Comparison of ENCODE assay signal across 8 cellular contexts in genomic region chr16:528111-529011, GRCh38. TPM values are rescaled to one million over a fixed set of nuclear protein-coding genes. Genes with fewer than 3 reads are reported as not detected.
DNase-seq lines count a peak whose midpoint lies in the region; ATAC-seq and TF ChIP-seq lines count a peak whose summit lies in the region.

No MANE protein-coding gene starts in this region.

- H3K27me3 ChIP-seq in OCI-LY1 (ENCODE audit: insufficient read depth, low read length) (no peaks in the 10 kb centered on the region), iPS-15b (ENCODE audit: control insufficient read depth, insufficient read depth, low read length) (no peaks in the 10 kb centered on the region)

- ATAC-seq in activated naive CD4-positive, alpha-beta T cell treated with anti-CD3 and anti-CD28 coated beads, Interleukin-2, amount 50 U/mL, for 72 hours, result peak in 1 of 2 donors; percentile 21
- no peak for ATAC-seq in GM19463 (IDR thresholded peaks at IDR 0.05; ENCODE audit: unreplicated experiment)

- H3K27ac Mint-ChIP-seq in activated naive CD4-positive, alpha-beta T cell treated with anti-CD3 and anti-CD28 coated beads, Interleukin-2, amount 50 U/mL, for 72 hours, result peak overlapping the region; percentile 96 to 99

- H2AFZ ChIP-seq in OCI-LY1 (ENCODE audit: low read length), result no peak overlapping the region

- peak overlapping the region; percentile 0 for H3K27ac ChIP-seq in OCI-LY1 (ENCODE audit: low read depth, low read length, poor library complexity, severe bottlenecking)

- no peak for TF ChIP-seq CTCF in OCI-LY1 (IDR thresholded peaks at IDR 0.05; ENCODE audit: low read length)

- H3K36me3 ChIP-seq in OCI-LY1 (ENCODE audit: insufficient read depth, low read length) (no peaks in the 10 kb centered on the region; the same call in 1 of the 2 replicates), iPS-15b (ENCODE audit: control insufficient read depth, insufficient read depth, low read length) (no peaks in the 10 kb centered on the region)

- H3K4me3 ChIP-seq in OCI-LY1 (ENCODE audit: low read depth, low read length, poor library complexity, severe bottlenecking), result peak overlapping the region; percentile 92
- peak overlapping the region; percentile 76 for H3K4me3 ChIP-seq in iPS-15b (ENCODE audit: low read depth, low read length)

- H3K9me3 ChIP-seq in OCI-LY1 (ENCODE audit: low read length) (no peaks in the 10 kb centered on the region), iPS-15b (ENCODE audit: control insufficient read depth, insufficient read depth, low read length) (no peaks in the 10 kb centered on the region)

- H3K9me3 Mint-ChIP-seq in activated naive CD4-positive, alpha-beta T cell treated with anti-CD3 and anti-CD28 coated beads, Interleukin-2, amount 50 U/mL, for 72 hours, result no peaks in the 10 kb centered on the region

- POLR2A ChIA-PET in HEK293T (lab: Yijun Ruan, JAX), result interaction anchor here (0.7 to 1.2 kb wide), 2 partner anchors 41 to 108 kb away, joined by 3 read pairs; no protein-coding TSS in a partner anchor

- CTCF ChIA-PET in HEK293T (lab: Yijun Ruan, JAX), result no interaction called here

- no peaks in the 10 kb centered on the region for H3K9me2 ChIP-seq in OCI-LY1 (ENCODE audit: low read depth, low read length)

- peaks cover 30% of the 10 kb centered on the region for H3K4me1 ChIP-seq in OCI-LY1 (ENCODE audit: insufficient read depth, low read length, severe bottlenecking)
- H3K4me1 ChIP-seq in iPS-15b (ENCODE audit: control insufficient read depth, insufficient read depth, low read length), result peaks cover 12% of the 10 kb centered on the region

- H3K9ac ChIP-seq in OCI-LY1 (ENCODE audit: low read length), result peak overlapping the region; percentile 93
- H3K9ac ChIP-seq in iPS-15b (ENCODE audit: low read depth, low read length), result peak overlapping the region; percentile 70

- H3F3A ChIP-seq in OCI-LY1 (ENCODE audit: insufficient read depth, low read length), result no peaks in the 10 kb centered on the region

- no peaks in the 10 kb centered on the region for H4K20me1 ChIP-seq in OCI-LY1 (ENCODE audit: insufficient read depth, low read length)

- peaks cover 12% of the 10 kb centered on the region for H3K79me2 ChIP-seq in OCI-LY1 (ENCODE audit: insufficient read depth, low read length)

- H3K36me3 Mint-ChIP-seq in activated naive CD4-positive, alpha-beta T cell treated with anti-CD3 and anti-CD28 coated beads, Interleukin-2, amount 50 U/mL, for 72 hours, result peaks cover 11 to 12% of the 10 kb centered on the region in 2 donors

- peak overlapping the region; percentile 82 for H3K4me2 ChIP-seq in OCI-LY1 (ENCODE audit: low read length)

- DNase-seq in ELR (ENCODE audit: low read depth) (peak; percentile 90), HEK293T (ENCODE audit: extremely low spot score) (no peak), NCI-H526 (lab: John Stamatoyannopoulos, UW) (no peak)
- peak; percentile 43 to 75 for DNase-seq in activated naive CD4-positive, alpha-beta T cell treated with anti-CD3 and anti-CD28 coated beads, Interleukin-2, amount 50 U/mL, for 72 hours (ENCODE audit: low spot score in 2 of 2)
- DNase-seq in stimulated activated CD4-positive, alpha-beta T cell treated with anti-CD3 and anti-CD28 coated beads, Interleukin-12 subunit alpha, Interleukin-12 subunit beta, amount 100 ng/mL, for 4 hours, result peak; percentile 38

TF ChIP-seq in HEK293T, 16 proteins besides CTCF, POLR2A, EP300 and RAD21:
- TF ChIP-seq FOXA1 (IDR thresholded peaks at IDR 0.05), result no peak
- TF ChIP-seq HDGF (IDR thresholded peaks at IDR 0.05; ENCODE audit: borderline replicate concordance), result no peak
- no peak for TF ChIP-seq NFRKB (IDR thresholded peaks at IDR 0.05)
- TF ChIP-seq LEF1 (IDR thresholded peaks at IDR 0.05; ENCODE audit: borderline replicate concordance), result no peak
- TF ChIP-seq ARNT (IDR thresholded peaks at IDR 0.05), result no peak
- peak; percentile 71 for TF ChIP-seq L3MBTL2 (conservative IDR thresholded peaks at IDR 0.05)
- no peak for TF ChIP-seq FOXK2 (IDR thresholded peaks at IDR 0.05)
- no peak for TF ChIP-seq CTBP1 (IDR thresholded peaks at IDR 0.05; ENCODE audit: borderline replicate concordance)

RNA-seq across cellular contexts. Expression of gene CAPN15, which starts 0.8 kb away (rescaled TPM):
- total RNA-seq in activated naive CD4-positive, alpha-beta T cell treated with anti-CD3 and anti-CD28 coated beads, Interleukin-2, amount 50 U/mL, for 72 hours, result 10 to 100 TPM; 55.5 to 76.5 TPM

RNA-seq across cellular contexts. Expression of gene PRR35, which starts 31.8 kb away (rescaled TPM):
- not detected for total RNA-seq in activated naive CD4-positive, alpha-beta T cell treated with anti-CD3 and anti-CD28 coated beads, Interleukin-2, amount 50 U/mL, for 72 hours

RNA-seq across cellular contexts. Expression of gene NHLRC4, which starts 38.4 kb away (rescaled TPM):
- total RNA-seq in activated naive CD4-positive, alpha-beta T cell treated with anti-CD3 and anti-CD28 coated beads, Interleukin-2, amount 50 U/mL, for 72 hours, result 1 to 10 TPM in 1 of 2 donors, under 1 TPM in 1; 0.59 to 1.8 TPM

RNA-seq across cellular contexts. Expression of gene PIGQ, which starts 41.4 kb away (rescaled TPM):
- 10 to 100 TPM; 21.9 to 24.2 TPM for total RNA-seq in activated naive CD4-positive, alpha-beta T cell treated with anti-CD3 and anti-CD28 coated beads, Interleukin-2, amount 50 U/mL, for 72 hours

Comparison
In these comparisons a context has a peak if more than half of its experiments do, and no peak if none do; other contexts are left out.
1. DNase-seq: peak in ELR (single experiment), activated naive CD4-positive, alpha-beta T cell treated with anti-CD3 and anti-CD28 coated beads, Interleukin-2, amount 50 U/mL, for 72 hours (2 of 2) and stimulated activated CD4-positive, alpha-beta T cell treated with anti-CD3 and anti-CD28 coated beads, Interleukin-12 subunit alpha, Interleukin-12 subunit beta, amount 100 ng/mL, for 4 hours (single experiment); none in HEK293T (single experiment) and NCI-H526 (0 of 2).